ENCODE assay signal across 8 cellular contexts in genomic region chr19:55647732-55648656, GRCh38. TPM values are rescaled to one million over a fixed set of nuclear protein-coding genes. Genes with fewer than 3 reads are reported as not detected.
DNase-seq lines count a peak whose midpoint lies in the region; ATAC-seq, FAIRE-seq and TF ChIP-seq lines count a peak whose summit lies in the region.

TSS of gene CCDC106 (plus strand) at chr19:55648212. CDS start at chr19:55649047, 835 bp downstream.

- peaks cover 16% of the 10 kb centered on the region for H3K36me3 ChIP-seq in HUES6 (ENCODE audit: control insufficient read depth, insufficient read depth, low read length)
- H3K36me3 ChIP-seq in heart left ventricle = peaks cover 0 to 19% (median 13%) of the 10 kb centered on the region in 9 donors

- H3K4me3 Mint-ChIP-seq in osteocyte (ENCODE audit: unreplicated experiment) = peak within 1 kb of the TSS; percentile 87

- TF ChIP-seq CTCF in heart left ventricle (IDR thresholded peaks at IDR 0.05) = no peak
- no peak for TF ChIP-seq CTCF in osteocyte (IDR thresholded peaks at IDR 0.05)

- no peaks in the 10 kb centered on the region for H3K27me3 Mint-ChIP-seq in osteocyte (ENCODE audit: unreplicated experiment)

- DNase-seq in RCC 7860 (ENCODE audit: low spot score) = peak; percentile 10
- peak; percentile 75 to 86 (median 79) for DNase-seq in heart left ventricle
- no peak for DNase-seq in osteocyte (ENCODE audit: extremely low spot score, unreplicated experiment)
- DNase-seq in activated CD4-positive, CD25-positive, alpha-beta regulatory T cell treated with anti-CD3 and anti-CD28 coated beads, Interleukin-2, amount 50 U/mL, for 72 hours = no peak

- peaks cover 48% of the 10 kb centered on the region for H3K4me1 Mint-ChIP-seq in osteocyte (ENCODE audit: unreplicated experiment)

- 1 to 2% (median 1%) methylated on average over 26 to 89 of the region's 89 CpGs for WGBS in heart left ventricle, 4 donors

- H3K9ac ChIP-seq in HUES6 (ENCODE audit: low read length) = peak within 1 kb of the TSS; percentile 93

- H3K9me3 ChIP-seq in HUES6 (ENCODE audit: control insufficient read depth, insufficient read depth, low read depth, low read length) (no peaks in the 10 kb centered on the region), heart left ventricle (no peaks in the 10 kb centered on the region)

- H3K27ac ChIP-seq in HUES6 (ENCODE audit: low read depth, low read length) = peak within 1 kb of the TSS; percentile 85
- peak within 1 kb of the TSS; percentile 90 for H3K27ac ChIP-seq in angular gyrus (ENCODE audit: low read depth, low read length)
- peak within 1 kb of the TSS; percentile 69 to 93 (median 85) for H3K27ac ChIP-seq in heart left ventricle

- H3K4me3 ChIP-seq in HUES6 (ENCODE audit: low read depth, low read length) = peak within 1 kb of the TSS; percentile 89
- H3K4me3 ChIP-seq in heart left ventricle = peak within 1 kb of the TSS; percentile 68 to 96 (median 86)

- peak; percentile 78 for FAIRE-seq in G401.6 (lab: Jason Lieb, UNC)
- no peak for FAIRE-seq in RCC 7860 (lab: Jason Lieb, UNC)

- TF ChIP-seq POLR2A in heart left ventricle (IDR thresholded peaks at IDR 0.05) = no peak

- H3K27me3 ChIP-seq in HUES6 (ENCODE audit: control insufficient read depth, insufficient read depth, low read length) (no peaks in the 10 kb centered on the region), heart left ventricle (no peaks in the 10 kb centered on the region)

- H3K27ac Mint-ChIP-seq in osteocyte (ENCODE audit: unreplicated experiment) = peak within 1 kb of the TSS; percentile 80

- no peaks in the 10 kb centered on the region for H3K9me3 Mint-ChIP-seq in osteocyte (ENCODE audit: unreplicated experiment)

- intact Hi-C loops in heart left ventricle (cut with DNase I) = no loop called here

- H3K36me3 Mint-ChIP-seq in osteocyte (ENCODE audit: unreplicated experiment) = peaks cover 14% of the 10 kb centered on the region

- H3K4me1 ChIP-seq in HUES6 (ENCODE audit: control insufficient read depth, insufficient read depth, low read length) (peaks cover 17% of the 10 kb centered on the region), heart left ventricle (peaks cover 6 to 47% (median 31%) of the 10 kb centered on the region in 12 donors)

- peak; percentile 27 to 63 (median 58) for ATAC-seq in heart left ventricle
- ATAC-seq in GM21723 (IDR thresholded peaks at IDR 0.05; ENCODE audit: unreplicated experiment) = no peak

RNA-seq across cellular contexts. Expression of gene CCDC106, which starts in this region (rescaled TPM):
- total RNA-seq in heart left ventricle = 10 to 100 TPM; 11.7 to 25.8 (median 16.5) TPM
- 10 to 100 TPM; 11.9 to 27.7 TPM for polyA plus RNA-seq in heart left ventricle
- total RNA-seq in osteocyte = 25.9 and 28.1 TPM in 2 replicates

Comparison
In these comparisons a context has a peak if more than half of its experiments do, and no peak if none do; other contexts are left out.
1. DNase-seq: peak in RCC 7860 (single experiment) and heart left ventricle (5 of 5); none in osteocyte (single experiment) and activated CD4-positive, CD25-positive, alpha-beta regulatory T cell treated with anti-CD3 and anti-CD28 coated beads, Interleukin-2, amount 50 U/mL, for 72 hours (single experiment).
2. Peak in every context shown above with its lines, with median percentiles within 50 percentile points of each other: H3K27ac ChIP-seq.